ENCODE assay signal across 19 cellular contexts in genomic region chr1:25897754-25898153, GRCh38. TPM values are rescaled to one million over a fixed set of nuclear protein-coding genes. Genes with fewer than 3 reads are reported as not detected.
DNase-seq lines count a peak whose midpoint lies in the region; ATAC-seq and TF ChIP-seq lines count a peak whose summit lies in the region.
"Had no signal": no experiment of that assay in that cellular context is flagged by ENCODE, and none has a peak within 500 bp of the region (broad histone marks: within the 10 kb centered on the region; RNA-seq: fewer than 3 reads in every experiment).

No MANE protein-coding gene starts in this region.

- peaks cover 25% of the 10 kb centered on the region for H4K20me1 ChIP-seq in GM23338 (replicated peaks; ENCODE audit: insufficient read depth)

- no peaks in the 10 kb centered on the region for H3K9me2 ChIP-seq in GM23338 (ENCODE audit: insufficient read depth)

- H3K36me3 Mint-ChIP-seq in GM23338 (ENCODE audit: low read depth): peaks cover 53% of the 10 kb centered on the region
- H3K36me3 Mint-ChIP-seq in brain: peaks cover 61% of the 10 kb centered on the region
- peaks cover 34% of the 10 kb centered on the region for H3K36me3 Mint-ChIP-seq in neural crest cell (ENCODE audit: low read depth)
- H3K36me3 Mint-ChIP-seq: natural killer cell had no signal

- peaks cover 49% of the 10 kb centered on the region for H3F3A ChIP-seq in GM23338 (replicated peaks; ENCODE audit: low read depth)

- peaks cover 4% of the 10 kb centered on the region for H3K4me1 ChIP-seq in GM23338 (ENCODE audit: insufficient read depth)

- H3K36me3 ChIP-seq in GM23338 (ENCODE audit: insufficient read depth): peaks cover 42% of the 10 kb centered on the region

- H3K27ac Mint-ChIP-seq in GM23338 (0 out of 2 replicates have a peak overlapping the region, but pooled peaks have one; percentile 56), brain (peak overlapping the region; percentile 43 to 97 (median 69)), neural crest cell (ENCODE audit: unreplicated experiment) (peak overlapping the region; percentile 88)
- H3K27ac Mint-ChIP-seq: activated B cell treated with CpG ODN at 0.5 μM for 24 hours; activated naive CD8-positive, alpha-beta T cell treated with anti-CD3 and anti-CD28 coated beads for 36 hours; memory B cell; natural killer cell; T-cell had no signal

- H3K9me3 Mint-ChIP-seq in GM23338 (no peaks in the 10 kb centered on the region), brain (no peaks in the 10 kb centered on the region), neural crest cell (no peaks in the 10 kb centered on the region)
- H3K9me3 Mint-ChIP-seq: activated B cell treated with CpG ODN at 0.5 μM for 24 hours; activated naive CD8-positive, alpha-beta T cell treated with anti-CD3 and anti-CD28 coated beads for 36 hours; memory B cell; natural killer cell; T-cell had no signal

- H3K4me1 Mint-ChIP-seq in GM23338 (peaks cover 16% of the 10 kb centered on the region), brain (peaks cover 78% of the 10 kb centered on the region), neural crest cell (peaks cover 56% of the 10 kb centered on the region)

- peaks cover 3% of the 10 kb centered on the region for H3K27me3 Mint-ChIP-seq in GM23338 (ENCODE audit: insufficient read depth, low read depth, poor library complexity)
- H3K27me3 Mint-ChIP-seq in brain: no peaks in the 10 kb centered on the region
- no peaks in the 10 kb centered on the region for H3K27me3 Mint-ChIP-seq in neural crest cell (ENCODE audit: low read depth)
- H3K27me3 Mint-ChIP-seq: activated B cell treated with CpG ODN at 0.5 μM for 24 hours; activated naive CD8-positive, alpha-beta T cell treated with anti-CD3 and anti-CD28 coated beads for 36 hours; memory B cell; T-cell had no signal

- H3K4me3 Mint-ChIP-seq in GM23338 (no peak overlapping the region), brain (no peak overlapping the region), neural crest cell (peak overlapping the region; percentile 51)
- H3K4me3 Mint-ChIP-seq: activated B cell treated with CpG ODN at 0.5 μM for 24 hours; activated CD8-positive, alpha-beta T cell treated with anti-CD3 and anti-CD28 coated beads, Interleukin-2, amount 10 ng/mL, durations not matched to agents 7 days and 5 days; activated naive CD8-positive, alpha-beta T cell treated with anti-CD3 and anti-CD28 coated beads for 36 hours; memory B cell; natural killer cell; T-cell had no signal

- H3K79me2 ChIP-seq in GM23338 (replicated peaks; ENCODE audit: insufficient read depth): peaks cover 21% of the 10 kb centered on the region

- TF ChIP-seq CTCF in 22Rv1 (IDR thresholded peaks at IDR 0.05): no peak
- TF ChIP-seq CTCF in GM23338 (conservative IDR thresholded peaks at IDR 0.05; ENCODE audit: low read depth in 2 of 2): no peak
- no peak for TF ChIP-seq CTCF in brain (conservative IDR thresholded peaks at IDR 0.05)
- TF ChIP-seq CTCF in neural crest cell (conservative IDR thresholded peaks at IDR 0.05): no peak

- H3K4me3 ChIP-seq in GM23338: no peak overlapping the region

- no peak overlapping the region for H2AFZ ChIP-seq in GM23338

- no peaks in the 10 kb centered on the region for H3K27me3 ChIP-seq in GM23338 (ENCODE audit: insufficient read depth)

- no peak for ATAC-seq in GM23338
- no peak for ATAC-seq in HG03039 (IDR thresholded peaks at IDR 0.05; ENCODE audit: unreplicated experiment)
- no peak for ATAC-seq in GM21717 (IDR thresholded peaks at IDR 0.05; ENCODE audit: unreplicated experiment)
- ATAC-seq: activated CD8-positive, alpha-beta T cell treated with anti-CD3 and anti-CD28 coated beads, Interleukin-2, amount 10 ng/mL, durations not matched to agents 7 days and 5 days; natural killer cell; T-cell had no signal

- H3K27ac ChIP-seq in 22Rv1: peak overlapping the region; percentile 42; the same call in 1 of the 2 replicates
- peak overlapping the region; percentile 30; the same call in 1 of the 2 replicates for H3K27ac ChIP-seq in GM23338 (ENCODE audit: low read depth)

- no peak overlapping the region for H3K4me2 ChIP-seq in GM23338

- DNase-seq in GM23338 (ENCODE audit: low spot score) (no peak), neural crest cell (ENCODE audit: low read depth, low spot score) (no peak), HuH-7.5 (ENCODE audit: low spot score) (no peak)
- DNase-seq: activated B cell treated with CpG ODN at 0.5 μM for 24 hours; activated CD8-positive, alpha-beta T cell treated with anti-CD3 and anti-CD28 coated beads, Interleukin-2, amount 10 ng/mL, durations not matched to agents 7 days and 5 days; activated naive CD8-positive, alpha-beta T cell treated with anti-CD3 and anti-CD28 coated beads for 36 hours; cortex of kidney; KG1; natural killer cell; NCI-H1930; NCI-H446 treated with DMSO at 0.1 percent for 48 hours; Right ventricle myocardium superior; stimulated activated CD4-positive, alpha-beta T cell treated with anti-CD3 and anti-CD28 coated beads, Interleukin-4, amount 100 ng/mL, for 4 hours; T-cell had no signal

TF ChIP-seq in GM23338, 12 proteins besides CTCF, POLR2A, EP300 and RAD21 (continues in another document):
- TF ChIP-seq CREB1 (CRISPR knock-in tag; IDR thresholded peaks at IDR 0.05; ENCODE audit: low read depth) (no peak), ZNF462 (CRISPR knock-in tag; IDR thresholded peaks at IDR 0.05) (no peak), NANOG (IDR thresholded peaks at IDR 0.05; ENCODE audit: borderline replicate concordance) (no peak), STAT1 (IDR thresholded peaks at IDR 0.05; ENCODE audit: unreplicated experiment) (no peak)

RNA-seq across cellular contexts. Expression of gene STMN1, which starts 8.5 kb away (rescaled TPM):
- total RNA-seq in GM23338 (2014; rRNA removed; shearing (Covaris generic)): 227 and 271 TPM in 2 replicates
- polyA plus RNA-seq in GM23338 (2016; fragmentation: Nextera tagmentation; extraction: Ambion mirVana) (1,567 and 1,890 TPM in 2 replicates), brain (ENCODE audit: insufficient read depth, low read depth, low replicate concordance) (3,158 TPM)
- 934 and 986 TPM in 2 replicates for total RNA-seq in neural crest cell

RNA-seq across cellular contexts. Expression of gene PAQR7, which starts 22.2 kb away (rescaled TPM):
- 5.2 and 5.5 TPM in 2 replicates for total RNA-seq in GM23338 (2014; rRNA removed; shearing (Covaris generic))
- polyA plus RNA-seq in GM23338 (2016; fragmentation: Nextera tagmentation; extraction: Ambion mirVana) (4.0 and 4.2 TPM in 2 replicates), brain (ENCODE audit: insufficient read depth, low read depth, low replicate concordance) (7.7 TPM)
- 12.7 and 13.3 TPM in 2 replicates for total RNA-seq in neural crest cell

RNA-seq across cellular contexts. Expression of gene AUNIP, which starts 38.5 kb away (rescaled TPM):
- total RNA-seq in GM23338 (2014; rRNA removed; shearing (Covaris generic)): 20.9 and 24.1 TPM in 2 replicates
- polyA plus RNA-seq in GM23338 (2016; fragmentation: Nextera tagmentation; extraction: Ambion mirVana): 21.2 and 21.9 TPM in 2 replicates
- polyA plus RNA-seq in brain (ENCODE audit: insufficient read depth, low read depth, low replicate concordance): 2.8 TPM
- 13.6 and 15.2 TPM in 2 replicates for total RNA-seq in neural crest cell
